Comparison of ENCODE assay signal across 8 cellular contexts in genomic region chr6:75808507-75808906, GRCh38.
"Had no signal": no experiment of that assay in that cellular context is flagged by ENCODE, and none has a peak within 500 bp of the region (broad histone marks: within the 10 kb centered on the region; RNA-seq: fewer than 3 reads in every experiment).

No MANE protein-coding gene starts in this region.

- H3K27ac Mint-ChIP-seq: GM23338, H9, HFFc6, IgD-negative memory B cell had no signal

- H3K4me3 Mint-ChIP-seq: GM23338, H9, HFFc6, IgD-negative memory B cell had no signal

- ATAC-seq: GM23338, HepG2 had no signal

- H3K27ac ChIP-seq: HL-60 had no signal

- H2AFZ ChIP-seq: GM23338 had no signal

- H3K4me3 ChIP-seq: GM23338 had no signal

- H3K27me3 Mint-ChIP-seq: IgD-negative memory B cell had no signal

- H3K4me1 Mint-ChIP-seq: IgD-negative memory B cell had no signal

- DNase-seq: H9, HCEC 1CT, HFFc6, KBM-7 had no signal

- H3K4me2 ChIP-seq: GM23338 had no signal
